ENCODE assay signal across 22 cellular contexts in genomic region chr12:38161123-38162000, GRCh38.
A peak's percentile ranks its signal among the peaks of the same experiment; 100 is the strongest.
DNase-seq lines count a peak whose midpoint lies in the region; ATAC-seq, FAIRE-seq and TF ChIP-seq lines count a peak whose summit lies in the region.
"Had no signal": no experiment of that assay in that cellular context is flagged by ENCODE, and none has a peak within 500 bp of the region (broad histone marks: within the 10 kb centered on the region; RNA-seq: fewer than 3 reads in every experiment).

No MANE protein-coding gene starts in this region.

- no TSS peak for BruUV-seq in Panc1 (replicated peaks; lab: Mats Ljungman, UMichigan)
- BruUV-seq in HepG2 (replicated peaks; lab: Mats Ljungman, UMichigan) = no TSS peak

- WGBS in SK-N-SH (ENCODE audit: low lambda C conversion rate) = 47% methylated on average over 30 of the region's 38 CpGs
- WGBS in HepG2 (ENCODE audit: low lambda C conversion rate) = 52% methylated on average over 23 of the region's 38 CpGs
- 85 to 92% (median 91%) methylated on average over 23 to 38 of the region's 38 CpGs for WGBS in spleen, 5 donors
- WGBS in psoas muscle, 3 donors = 89 to 92% (median 91%) methylated on average over 37 to 38 of the region's 38 CpGs

- TF ChIP-seq POLR2A in HepG2 (IDR thresholded peaks at IDR 0.05; ENCODE audit: insufficient read depth in 1 of 2, low read depth in 2 of 2, low read length in 2 of 2) (no peak), spleen (IDR thresholded peaks at IDR 0.05) (no peak)

- H3K9me2 ChIP-seq in SK-N-SH = no peaks in the 10 kb centered on the region

- peaks cover 76% of the 10 kb centered on the region for H3K27me3 ChIP-seq in SK-N-SH (ENCODE audit: insufficient read depth)
- no peaks in the 10 kb centered on the region for H3K27me3 ChIP-seq in Panc1 (ENCODE audit: control insufficient read depth, insufficient read depth, low read length)
- peaks cover under 1 to 21% of the 10 kb centered on the region in 2 experiments; a peak in 2 of 5 replicates for H3K27me3 ChIP-seq in HepG2 (ENCODE audit: control insufficient read depth in 1 of 2, insufficient read depth in 2 of 2, low read length in 2 of 2)
- H3K27me3 ChIP-seq in spleen (replicated peaks in 1 of 7) = no peaks in the 10 kb centered on the region
- H3K27me3 ChIP-seq in psoas muscle (ENCODE audit: insufficient read depth in 3 of 3, low read length in 2 of 3) = no peaks in the 10 kb centered on the region
- H3K27me3 ChIP-seq: Peyer's patch had no signal

- no peak overlapping the region for H2AFZ ChIP-seq in SK-N-SH (ENCODE audit: low read depth)
- no peak overlapping the region for H2AFZ ChIP-seq in HepG2 (ENCODE audit: low read length)
- H2AFZ ChIP-seq: GM23338 had no signal

- POLR2A ChIA-PET in SK-N-SH (lab: Yijun Ruan, JAX) = no interaction called here
- POLR2A ChIA-PET in Panc1 (lab: Charles Lee) = no interaction called here
- POLR2A ChIA-PET in HepG2 (lab: Yijun Ruan, JAX) = no interaction called here

- no peak for TF ChIP-seq CTCF in SK-N-SH (IDR thresholded peaks at IDR 0.05)
- TF ChIP-seq CTCF in Panc1 (IDR thresholded peaks at IDR 0.05) = no peak
- TF ChIP-seq CTCF in HepG2 (CRISPR knock-in tag; IDR thresholded peaks at IDR 0.05) = no peak
- TF ChIP-seq CTCF in spleen (IDR thresholded peaks at IDR 0.05 in 8 of 11, conservative IDR thresholded peaks at IDR 0.05 in 3 of 11) = no peak
- no peak for TF ChIP-seq CTCF in psoas muscle (IDR thresholded peaks at IDR 0.05)

- no peak overlapping the region for H3K4me2 ChIP-seq in SK-N-SH
- no peak overlapping the region for H3K4me2 ChIP-seq in HepG2 (ENCODE audit: low read depth, low read length)
- H3K4me2 ChIP-seq: GM23338, KMS-11 had no signal

- no peaks in the 10 kb centered on the region for H3K79me2 ChIP-seq in SK-N-SH (ENCODE audit: insufficient read depth)
- H3K79me2 ChIP-seq in HepG2 (ENCODE audit: insufficient read depth, low read length) = no peaks in the 10 kb centered on the region

- H3K9me3 ChIP-seq in SK-N-SH (no peaks in the 10 kb centered on the region), Panc1 (ENCODE audit: control insufficient read depth, insufficient read depth, low read depth, low read length) (no peaks in the 10 kb centered on the region), HepG2 (ENCODE audit: low read length) (no peaks in the 10 kb centered on the region), spleen (peaks cover 0 to 70% (median 15%) of the 10 kb centered on the region in 8 donors), psoas muscle (no peaks in the 10 kb centered on the region)

- no peak for FAIRE-seq in HepG2 (lab: Jason Lieb, UNC)
- FAIRE-seq: A204.1, D721Med, GM12891 had no signal

- ATAC-seq in SK-N-SH treated with all-trans-retinoic acid at 6 μM for 48 hours (peak; percentile 17; the same call in 2 of the 3 replicates), Panc1 (0 out of 2 replicates have a peak, but pooled peaks have one; percentile 24), HepG2 (peak; percentile 18; the same call in 2 of the 3 replicates), psoas muscle (no peak)
- ATAC-seq: GM23338 had no signal

- no peaks in the 10 kb centered on the region for H3F3A ChIP-seq in SK-N-SH (replicated peaks; ENCODE audit: insufficient read depth)

- no peaks in the 10 kb centered on the region for H4K20me1 ChIP-seq in SK-N-SH (ENCODE audit: insufficient read depth)
- no peaks in the 10 kb centered on the region for H4K20me1 ChIP-seq in HepG2 (ENCODE audit: insufficient read depth, low read length)

- H3K9ac ChIP-seq in SK-N-SH (no peak overlapping the region), HepG2 (ENCODE audit: insufficient read depth, low read depth, low read length) (no peak overlapping the region)
- H3K9ac ChIP-seq: KMS-11 had no signal

- intact Hi-C loops in Panc1 (cut with micrococcal nuclease; ENCODE audit: unreplicated experiment) (no loop called here), HepG2 (cut with micrococcal nuclease; ENCODE audit: unreplicated experiment) (no loop called here), spleen (cut with DNase I; ENCODE audit: low total_unique reads) (no loop called here), psoas muscle (cut with DNase I) (no loop called here)

- H3K36me3 ChIP-seq in SK-N-SH (replicated peaks in 1 of 2; ENCODE audit: control insufficient read depth in 1 of 2, insufficient read depth in 2 of 2, low read length in 1 of 2) (no peaks in the 10 kb centered on the region), Panc1 (ENCODE audit: control insufficient read depth, insufficient read depth, low read length) (no peaks in the 10 kb centered on the region), HepG2 (replicated peaks in 1 of 2; ENCODE audit: control insufficient read depth in 1 of 2, insufficient read depth in 2 of 2, low read length in 2 of 2) (no peaks in the 10 kb centered on the region), spleen (no peaks in the 10 kb centered on the region), psoas muscle (ENCODE audit: insufficient read depth in 1 of 2, low read depth in 1 of 2) (no peaks in the 10 kb centered on the region)
- H3K36me3 ChIP-seq: Peyer's patch had no signal

- H3K4me1 ChIP-seq in SK-N-SH (ENCODE audit: control insufficient read depth in 1 of 2, insufficient read depth in 2 of 2, low read depth in 1 of 2, low read length in 1 of 2) = no peaks in the 10 kb centered on the region; a peak in 1 of 4 replicates
- H3K4me1 ChIP-seq in Panc1 (ENCODE audit: control insufficient read depth, insufficient read depth, low read length) = no peaks in the 10 kb centered on the region
- no peaks in the 10 kb centered on the region for H3K4me1 ChIP-seq in HepG2 (ENCODE audit: insufficient read depth, low read length)
- no peaks in the 10 kb centered on the region for H3K4me1 ChIP-seq in spleen
- H3K4me1 ChIP-seq in psoas muscle = no peaks in the 10 kb centered on the region
- H3K4me1 ChIP-seq: Peyer's patch had no signal

- no peak for DNase-seq in SK-N-SH
- DNase-seq in Panc1 (ENCODE audit: low read depth, low spot score) = no peak
- no peak for DNase-seq in HepG2 (ENCODE audit: low spot score)
- DNase-seq in spleen = peak; percentile 65
- DNase-seq in SHP77 treated with DMSO at 0.1 percent for 48 hours (lab: John Stamatoyannopoulos, UW) = no peak
- DNase-seq in psoas muscle = no peak
- DNase-seq in kidney tubule cell (ENCODE audit: low spot score) = no peak
- DNase-seq: DND-41, HCEC 1CT, NCI-H1105, NCI-H146, NCI-H2029, NCI-H226, NCI-H510A treated with DMSO at 0.1 percent for 48 hours, NCI-H82, Peyer's patch had no signal

- TF ChIP-seq EP300 in SK-N-SH (IDR thresholded peaks at IDR 0.05; ENCODE audit: borderline replicate concordance in 1 of 2, low read depth in 1 of 2, low read length in 1 of 2) (no peak), HepG2 (IDR thresholded peaks at IDR 0.05; ENCODE audit: low read depth in 2 of 2, low read length in 2 of 2) (no peak), HepG2 (CRISPR knock-in tag; IDR thresholded peaks at IDR 0.05; ENCODE audit: borderline replicate concordance) (no peak)

- TF ChIP-seq RAD21 in SK-N-SH (IDR thresholded peaks at IDR 0.05; ENCODE audit: low read length) (no peak), HepG2 (CRISPR knock-in tag; IDR thresholded peaks at IDR 0.05) (no peak)

- H3K27ac ChIP-seq in SK-N-SH (ENCODE audit: low read depth in 2 of 2, low read length in 1 of 2) (no peak overlapping the region), Panc1 (ENCODE audit: low read length) (no peak overlapping the region), HepG2 (ENCODE audit: extremely low read length, insufficient read depth, low read length) (no peak overlapping the region), spleen (no peak overlapping the region), psoas muscle (no peak overlapping the region)
- H3K27ac ChIP-seq: KMS-11, Peyer's patch had no signal

- H3K4me3 ChIP-seq in SK-N-SH (ENCODE audit: low read depth in 2 of 2, low read length in 1 of 2) (no peak overlapping the region), Panc1 (ENCODE audit: low read depth in 2 of 2, low read length in 2 of 2) (no peak overlapping the region), HepG2 (replicated peaks in 1 of 3; ENCODE audit: insufficient read depth in 1 of 3, low read depth in 2 of 3, low read length in 3 of 3) (no peak overlapping the region), spleen (no peak overlapping the region), psoas muscle (no peak overlapping the region)
- H3K4me3 ChIP-seq: GM23338, Peyer's patch had no signal

- CTCF ChIA-PET in SK-N-SH (lab: Yijun Ruan, JAX) (no interaction called here), Panc1 (lab: Charles Lee) (no interaction called here), HepG2 (lab: Yijun Ruan, JAX; ENCODE audit: low intra/inter-chr PET ratio, low total read pairs) (no interaction called here)

- in situ Hi-C loops in Panc1 (cut with HindIII; ENCODE audit: low pct_unique_long_range_greater_than_20kb, low sequenced_read_pairs) = no loop called here
- in situ Hi-C loops in HepG2 (cut with HindIII; ENCODE audit: extremely low pct_ligation_motif_present, low pct_unique_long_range_greater_than_20kb) = no loop called here

TF ChIP-seq in SK-N-SH treated with all-trans-retinoic acid at 6 μM for 48 hours, 23 proteins besides CTCF, POLR2A, EP300 and RAD21 (continues in another document):
- no peak for TF ChIP-seq BACH2 (CRISPR knock-in tag; IDR thresholded peaks at IDR 0.05; ENCODE audit: borderline replicate concordance)

TF ChIP-seq in SK-N-SH, 30 proteins besides CTCF, POLR2A, EP300 and RAD21 (continues in another document):
- TF ChIP-seq JUND (IDR thresholded peaks at IDR 0.05) = no peak
- TF ChIP-seq FOXJ3 (CRISPR knock-in tag; IDR thresholded peaks at IDR 0.05) = no peak
- TF ChIP-seq POLR2AphosphoS5 (IDR thresholded peaks at IDR 0.05; ENCODE audit: low read depth, low read length) = no peak
- TF ChIP-seq USF2 (IDR thresholded peaks at IDR 0.05; ENCODE audit: borderline replicate concordance, low read depth, low read length) = no peak

TF ChIP-seq in HepG2, 621 proteins besides CTCF, POLR2A, EP300 and RAD21 (continues in another document):
- no peak for TF ChIP-seq KAT8 (CRISPR knock-in tag; IDR thresholded peaks at IDR 0.05)
- TF ChIP-seq CSRNP1 (CRISPR knock-in tag; IDR thresholded peaks at IDR 0.05) = no peak
- no peak for TF ChIP-seq ZNF616 (CRISPR knock-in tag; IDR thresholded peaks at IDR 0.05; ENCODE audit: low read depth)
- TF ChIP-seq ZFX (CRISPR knock-in tag; IDR thresholded peaks at IDR 0.05; ENCODE audit: low read depth) = no peak
- no peak for TF ChIP-seq ZNF850 (CRISPR knock-in tag; conservative IDR thresholded peaks at IDR 0.05)

Comparison
In these comparisons a context has a peak if more than half of its experiments do, and no peak if none do; other contexts are left out.
1. ATAC-seq: peak in SK-N-SH treated with all-trans-retinoic acid at 6 μM for 48 hours (single experiment), Panc1 (single experiment) and HepG2 (single experiment); none in psoas muscle (0 of 4).